Comparison of ENCODE assay signal across 37 cellular contexts in the genomic region with DNA sequence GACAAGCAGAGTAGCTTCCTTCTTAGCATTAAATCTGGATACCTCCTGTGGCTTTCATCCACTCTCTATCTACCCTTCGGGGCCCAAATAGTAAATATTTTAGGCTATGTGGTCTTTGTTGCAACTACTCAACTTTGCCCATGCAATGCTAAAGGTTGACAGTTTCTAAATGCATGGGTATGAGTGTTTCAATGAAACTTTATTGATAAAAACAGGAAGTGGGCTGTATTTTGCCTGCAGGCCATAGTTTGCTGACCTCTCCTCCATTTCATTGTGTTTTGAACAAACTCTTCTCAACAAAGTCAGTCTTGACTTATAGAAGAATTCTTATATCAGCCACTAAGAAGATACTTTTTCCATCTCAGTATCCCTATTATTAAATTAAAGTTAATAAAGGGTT. TPM values are rescaled to one million over a fixed set of nuclear protein-coding genes. Genes with fewer than 3 reads are reported as not detected.
"Had no signal": no experiment of that assay in that cellular context is flagged by ENCODE, and none has a peak within 500 bp of the region (broad histone marks: within the 10 kb centered on the region; RNA-seq: fewer than 3 reads in every experiment).

No MANE protein-coding gene starts in this region.

- H3K4me3 ChIP-seq: adrenal gland, ascending aorta, cardiac muscle cell had no signal

- H3K4me1 ChIP-seq: adrenal gland, ascending aorta had no signal

- DNase-seq: activated B cell treated with CpG ODN at 0.5 μM for 24 hours; activated CD4-positive, alpha-beta memory T cell treated with anti-CD3 and anti-CD28 coated beads for 36 hours; activated CD4-positive, alpha-beta T cell treated with anti-CD3 and anti-CD28 coated beads for 4 hours; activated CD4-positive, alpha-beta T cell treated with anti-CD3 and anti-CD28 coated beads, Interleukin-2, amount 10 ng/mL, durations not matched to agents 24 days and 14 days; activated CD4-positive, alpha-beta T cell treated with anti-CD3 and anti-CD28 coated beads, Interleukin-2, amount 50 U/mL, for 1 hour; activated CD4-positive, alpha-beta T cell treated with anti-CD3 and anti-CD28 coated beads, Interleukin-2, amount 50 U/mL, for 4 hours; activated CD4-positive, CD25-positive, alpha-beta regulatory T cell treated with anti-CD3 and anti-CD28 coated beads, Interleukin-2, amount 50 U/mL, for 72 hours; activated CD8-positive, alpha-beta memory T cell treated with anti-CD3 and anti-CD28 coated beads, Interleukin-2, amount 50 U/mL, for 4 hours; activated CD8-positive, alpha-beta T cell treated with anti-CD3 and anti-CD28 coated beads for 36 hours; activated effector memory CD4-positive, alpha-beta T cell treated with anti-CD3 and anti-CD28 coated beads, Interleukin-2, amount 50 U/mL, for 16 hours; activated gamma-delta T cell treated with Interleukin-2 at 50 U/mL for 16 hours; activated naive CD4-positive, alpha-beta T cell; activated naive CD4-positive, alpha-beta T cell treated with anti-CD3 and anti-CD28 coated beads for 36 hours; activated naive CD4-positive, alpha-beta T cell treated with anti-CD3 and anti-CD28 coated beads, Interleukin-2, amount 50 U/mL, for 16 hours; activated naive CD8-positive, alpha-beta T cell treated with anti-CD3 and anti-CD28 coated beads for 36 hours; activated T-cell treated with anti-CD3 and anti-CD28 coated beads for 4 hours; activated T-cell treated with anti-CD3 and anti-CD28 coated beads, Interleukin-2, amount 50 U/mL, for 1 hour; activated T-cell treated with anti-CD3 and anti-CD28 coated beads, Interleukin-2, amount 50 U/mL, for 4 hours; adrenal gland; amniotic stem cell; caudate nucleus; cerebellar nuclear complex; T-helper 1 cell; T-helper 2 cell; T-helper 9 cell had no signal

- H3K27ac ChIP-seq: adrenal gland, ascending aorta, cardiac muscle cell, VCaP had no signal

- FAIRE-seq: bronchial epithelial cell, TTC549 had no signal

- H3K27me3 Mint-ChIP-seq: activated CD4-positive, alpha-beta T cell treated with anti-CD3 and anti-CD28 coated beads, Interleukin-2, amount 10 ng/mL, durations not matched to agents 24 days and 14 days had no signal

- H3K4me1 Mint-ChIP-seq: activated B cell treated with CpG ODN at 0.5 μM for 24 hours; activated CD4-positive, alpha-beta T cell treated with anti-CD3 and anti-CD28 coated beads, Interleukin-2, amount 10 ng/mL, durations not matched to agents 24 days and 14 days; activated naive CD8-positive, alpha-beta T cell treated with anti-CD3 and anti-CD28 coated beads for 36 hours; brain; central memory CD8-positive, alpha-beta T cell had no signal

- ATAC-seq: activated CD8-positive, alpha-beta T cell treated with anti-CD3 and anti-CD28 coated beads for 36 hours; activated naive CD4-positive, alpha-beta T cell treated with anti-CD3 and anti-CD28 coated beads, Interleukin-2, amount 50 U/mL, for 72 hours; activated T-cell treated with anti-CD3 and anti-CD28 coated beads, Interleukin-2, amount 50 U/mL, for 4 hours had no signal

- H3K9me3 Mint-ChIP-seq: activated B cell treated with CpG ODN at 0.5 μM for 24 hours; activated CD4-positive, alpha-beta memory T cell treated with anti-CD3 and anti-CD28 coated beads for 36 hours; activated CD4-positive, alpha-beta T cell treated with anti-CD3 and anti-CD28 coated beads, Interleukin-2, amount 10 ng/mL, durations not matched to agents 24 days and 14 days; activated CD8-positive, alpha-beta T cell treated with anti-CD3 and anti-CD28 coated beads for 36 hours; activated naive CD4-positive, alpha-beta T cell treated with anti-CD3 and anti-CD28 coated beads for 36 hours; activated naive CD4-positive, alpha-beta T cell treated with anti-CD3 and anti-CD28 coated beads, Interleukin-2, amount 50 U/mL, for 72 hours; activated naive CD8-positive, alpha-beta T cell treated with anti-CD3 and anti-CD28 coated beads for 36 hours; activated T-cell treated with anti-CD3 and anti-CD28 coated beads, Interleukin-2, amount 50 U/mL, for 4 hours; brain; central memory CD8-positive, alpha-beta T cell; T-helper 1 cell treated with Interleukin-12 subunit alpha and Interleukin-12 subunit beta and Interleukin-4 antibody, amounts not matched to agents 30 μg/mL and 1 μg/mL, for 36 hours; T-helper 2 cell treated with Interferon-gamma antibody and Interleukin-4, amounts not matched to agents 5 μg/mL and 100 μg/mL, for 36 hours had no signal

- H3K36me3 Mint-ChIP-seq: activated CD4-positive, alpha-beta memory T cell treated with anti-CD3 and anti-CD28 coated beads for 36 hours; activated naive CD4-positive, alpha-beta T cell treated with anti-CD3 and anti-CD28 coated beads, Interleukin-2, amount 50 U/mL, for 72 hours; activated naive CD8-positive, alpha-beta T cell treated with anti-CD3 and anti-CD28 coated beads for 36 hours; brain had no signal

- H3K27ac Mint-ChIP-seq: activated B cell treated with CpG ODN at 0.5 μM for 24 hours; activated CD4-positive, alpha-beta memory T cell treated with anti-CD3 and anti-CD28 coated beads for 36 hours; activated CD4-positive, alpha-beta T cell treated with anti-CD3 and anti-CD28 coated beads, Interleukin-2, amount 10 ng/mL, durations not matched to agents 24 days and 14 days; activated CD8-positive, alpha-beta T cell treated with anti-CD3 and anti-CD28 coated beads for 36 hours; activated naive CD4-positive, alpha-beta T cell treated with anti-CD3 and anti-CD28 coated beads for 36 hours; activated naive CD4-positive, alpha-beta T cell treated with anti-CD3 and anti-CD28 coated beads, Interleukin-2, amount 50 U/mL, for 72 hours; activated naive CD8-positive, alpha-beta T cell treated with anti-CD3 and anti-CD28 coated beads for 36 hours; brain; T-helper 1 cell treated with Interleukin-12 subunit alpha and Interleukin-12 subunit beta and Interleukin-4 antibody, amounts not matched to agents 30 μg/mL and 1 μg/mL, for 36 hours; T-helper 2 cell treated with Interferon-gamma antibody and Interleukin-4, amounts not matched to agents 5 μg/mL and 100 μg/mL, for 36 hours had no signal

- H3K4me3 Mint-ChIP-seq: activated B cell treated with CpG ODN at 0.5 μM for 24 hours; activated CD4-positive, alpha-beta memory T cell treated with anti-CD3 and anti-CD28 coated beads for 36 hours; activated CD4-positive, alpha-beta T cell treated with anti-CD3 and anti-CD28 coated beads, Interleukin-2, amount 10 ng/mL, durations not matched to agents 24 days and 14 days; activated CD8-positive, alpha-beta T cell treated with anti-CD3 and anti-CD28 coated beads for 36 hours; activated naive CD4-positive, alpha-beta T cell treated with anti-CD3 and anti-CD28 coated beads for 36 hours; activated naive CD8-positive, alpha-beta T cell treated with anti-CD3 and anti-CD28 coated beads for 36 hours; activated T-cell treated with anti-CD3 and anti-CD28 coated beads, Interleukin-2, amount 50 U/mL, for 4 hours; brain; central memory CD8-positive, alpha-beta T cell; T-helper 1 cell treated with Interleukin-12 subunit alpha and Interleukin-12 subunit beta and Interleukin-4 antibody, amounts not matched to agents 30 μg/mL and 1 μg/mL, for 36 hours; T-helper 2 cell treated with Interferon-gamma antibody and Interleukin-4, amounts not matched to agents 5 μg/mL and 100 μg/mL, for 36 hours had no signal

- H3K27me3 ChIP-seq: adrenal gland, ascending aorta, cardiac muscle cell had no signal

- H3K36me3 ChIP-seq: adrenal gland, ascending aorta, cardiac muscle cell had no signal

- H3K9me3 ChIP-seq: adrenal gland, ascending aorta had no signal

RNA-seq across cellular contexts. Expression of a gene that starts 34.1 kb away (rescaled TPM):
- total RNA-seq: activated B cell treated with CpG ODN at 0.5 μM for 24 hours; activated CD4-positive, alpha-beta memory T cell treated with anti-CD3 and anti-CD28 coated beads for 36 hours; activated CD4-positive, alpha-beta T cell treated with anti-CD3 and anti-CD28 coated beads, Interleukin-2, amount 10 ng/mL, durations not matched to agents 24 days and 14 days; activated CD8-positive, alpha-beta memory T cell treated with anti-CD3 and anti-CD28 coated beads for 36 hours; activated CD8-positive, alpha-beta T cell treated with anti-CD3 and anti-CD28 coated beads for 36 hours; activated naive CD4-positive, alpha-beta T cell treated with anti-CD3 and anti-CD28 coated beads for 36 hours; activated naive CD4-positive, alpha-beta T cell treated with anti-CD3 and anti-CD28 coated beads, Interleukin-2, amount 50 U/mL, for 72 hours; activated naive CD8-positive, alpha-beta T cell treated with anti-CD3 and anti-CD28 coated beads for 36 hours; ascending aorta; bronchial epithelial cell; cardiac muscle cell; chondrocyte had no signal
- polyA plus RNA-seq: cardiac muscle cell had no signal
